24 cellular contexts compared by ENCODE assay signal in the genomic region with DNA sequence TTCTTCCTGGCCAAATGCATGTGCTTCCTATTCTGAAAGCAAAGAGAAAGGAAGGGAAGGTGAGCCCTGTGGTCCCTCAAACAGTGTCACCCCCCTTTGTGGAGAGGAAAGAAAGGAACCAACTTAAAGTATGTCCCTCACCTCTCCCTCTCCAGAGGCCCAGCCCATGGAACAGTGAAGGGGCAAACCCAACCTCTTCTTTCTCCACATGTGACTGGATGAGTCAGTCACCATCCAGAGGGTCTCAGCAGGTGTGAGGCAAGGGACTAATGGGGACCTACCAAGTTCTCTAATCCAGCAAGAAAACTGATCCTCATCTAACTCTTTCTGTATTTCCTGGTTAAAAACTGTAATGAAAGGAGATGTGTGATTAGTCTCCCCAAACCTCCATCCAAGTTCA.
DNase-seq lines count a peak whose midpoint lies in the region; ATAC-seq and TF ChIP-seq lines count a peak whose summit lies in the region.
"Had no signal": no experiment of that assay in that cellular context is flagged by ENCODE, and none has a peak within 500 bp of the region (broad histone marks: within the 10 kb centered on the region; RNA-seq: fewer than 3 reads in every experiment).

No MANE protein-coding gene starts in this region.

- no peak overlapping the region for H3K4me3 Mint-ChIP-seq in natural killer cell treated with Interleukin-12 subunit alpha and Interleukin-12 subunit beta and Interleukin-15 and Interleukin-18, amount 100 ng/mL, for 72 hours
- H3K4me3 Mint-ChIP-seq: CD8-positive, alpha-beta T cell; GM23338 had no signal

- TF ChIP-seq POLR2A in heart left ventricle (IDR thresholded peaks at IDR 0.05) (no peak), esophagus muscularis mucosa (IDR thresholded peaks at IDR 0.05; ENCODE audit: low read depth) (no peak)

- peak overlapping the region in 10 of 12 donors; percentile 2 to 82 (median 34) for H3K27ac ChIP-seq in heart left ventricle
- peak overlapping the region; percentile 82 to 92 (median 84) for H3K27ac ChIP-seq in esophagus muscularis mucosa (replicated peaks in 1 of 4)
- H3K27ac ChIP-seq: PC-9 had no signal

- H3K27me3 Mint-ChIP-seq in natural killer cell treated with Interleukin-12 subunit alpha and Interleukin-12 subunit beta and Interleukin-15 and Interleukin-18, amount 100 ng/mL, for 72 hours, result no peaks in the 10 kb centered on the region

- no peaks in the 10 kb centered on the region for H3K27me3 ChIP-seq in heart left ventricle
- no peaks in the 10 kb centered on the region for H3K27me3 ChIP-seq in esophagus muscularis mucosa

- intact Hi-C loops in heart left ventricle (cut with DNase I) (no loop called here), Right ventricle myocardium superior (cut with DNase I) (no loop called here), esophagus muscularis mucosa (cut with DNase I) (no loop called here)

- H3K9me3 Mint-ChIP-seq in natural killer cell treated with Interleukin-12 subunit alpha and Interleukin-12 subunit beta and Interleukin-15 and Interleukin-18, amount 100 ng/mL, for 72 hours, result no peaks in the 10 kb centered on the region
- H3K9me3 Mint-ChIP-seq: CD8-positive, alpha-beta T cell; GM23338 had no signal

- H3K27ac Mint-ChIP-seq in natural killer cell treated with Interleukin-12 subunit alpha and Interleukin-12 subunit beta and Interleukin-15 and Interleukin-18, amount 100 ng/mL, for 72 hours, result peak overlapping the region; percentile 14 to 37
- H3K27ac Mint-ChIP-seq: CD8-positive, alpha-beta T cell; GM23338 had no signal

- peaks cover 12 to 28% of the 10 kb centered on the region in 2 donors for H3K4me1 Mint-ChIP-seq in natural killer cell treated with Interleukin-12 subunit alpha and Interleukin-12 subunit beta and Interleukin-15 and Interleukin-18, amount 100 ng/mL, for 72 hours (ENCODE audit: low read depth in 2 of 2)

- H3K4me3 ChIP-seq in heart left ventricle, result no peak overlapping the region
- H3K4me3 ChIP-seq in esophagus muscularis mucosa, result no peak overlapping the region
- H3K4me3 ChIP-seq: GM23338, HAP-1, PC-9 had no signal

- peaks cover 0 to 35% (median 16%) of the 10 kb centered on the region in 12 donors for H3K4me1 ChIP-seq in heart left ventricle
- peaks cover 26 to 72% (median 57%) of the 10 kb centered on the region in 4 donors for H3K4me1 ChIP-seq in esophagus muscularis mucosa
- H3K4me1 ChIP-seq: HAP-1 had no signal

- H3K36me3 ChIP-seq in heart left ventricle (peaks cover 0 to 4% (median 0%) of the 10 kb centered on the region in 9 donors), esophagus muscularis mucosa (no peaks in the 10 kb centered on the region)
- H3K36me3 ChIP-seq: HAP-1 had no signal

- ATAC-seq in heart left ventricle (no peak), Right ventricle myocardium superior (ENCODE audit: poor library complexity) (no peak), GM21737 (IDR thresholded peaks at IDR 0.05; ENCODE audit: unreplicated experiment) (no peak), HG03139 (IDR thresholded peaks at IDR 0.05; ENCODE audit: unreplicated experiment) (no peak), HG02623 (IDR thresholded peaks at IDR 0.05; ENCODE audit: unreplicated experiment) (no peak)
- ATAC-seq in natural killer cell treated with Interleukin-12 subunit alpha and Interleukin-12 subunit beta and Interleukin-15 and Interleukin-18, amount 100 ng/mL, for 72 hours, result no peak
- ATAC-seq: CD8-positive, alpha-beta T cell; GM23338 had no signal

- DNase-seq in heart left ventricle (no peak), Right ventricle myocardium superior (no peak), esophagus muscularis mucosa (ENCODE audit: extremely low spot score) (peak; percentile 81)
- DNase-seq in natural killer cell treated with Interleukin-12 subunit alpha and Interleukin-12 subunit beta and Interleukin-15 and Interleukin-18, amount 100 ng/mL, for 72 hours (ENCODE audit: low spot score), result no peak
- DNase-seq: 8988T; C1 segment of cervical spinal cord; Calu3; CD8-positive, alpha-beta T cell; DMS153; KG1; NCI-H1092 treated with DMSO at 0.1 percent for 48 hours; NCI-H1436 treated with DMSO at 0.1 percent for 48 hours; NCI-H1930; NCI-H2227 treated with DMSO at 0.1 percent for 48 hours; NCI-H510A; NCI-H748 treated with DMSO at 0.1 percent for 48 hours; PC-9; RPMI8226; SHP77 treated with DMSO at 0.1 percent for 48 hours had no signal

- TF ChIP-seq CTCF in heart left ventricle (IDR thresholded peaks at IDR 0.05) (no peak), esophagus muscularis mucosa (IDR thresholded peaks at IDR 0.05) (no peak)

- H3K36me3 Mint-ChIP-seq in natural killer cell treated with Interleukin-12 subunit alpha and Interleukin-12 subunit beta and Interleukin-15 and Interleukin-18, amount 100 ng/mL, for 72 hours, result no peaks in the 10 kb centered on the region
- H3K36me3 Mint-ChIP-seq: CD8-positive, alpha-beta T cell had no signal

- H3K9me3 ChIP-seq in heart left ventricle (no peaks in the 10 kb centered on the region), esophagus muscularis mucosa (peaks cover 0 to 3% (median 0%) of the 10 kb centered on the region in 4 donors)
- H3K9me3 ChIP-seq: HAP-1 had no signal

- no peak for TF ChIP-seq EP300 in esophagus muscularis mucosa (IDR thresholded peaks at IDR 0.05)
